8 cellular contexts compared by ENCODE assay signal in the genomic region with DNA sequence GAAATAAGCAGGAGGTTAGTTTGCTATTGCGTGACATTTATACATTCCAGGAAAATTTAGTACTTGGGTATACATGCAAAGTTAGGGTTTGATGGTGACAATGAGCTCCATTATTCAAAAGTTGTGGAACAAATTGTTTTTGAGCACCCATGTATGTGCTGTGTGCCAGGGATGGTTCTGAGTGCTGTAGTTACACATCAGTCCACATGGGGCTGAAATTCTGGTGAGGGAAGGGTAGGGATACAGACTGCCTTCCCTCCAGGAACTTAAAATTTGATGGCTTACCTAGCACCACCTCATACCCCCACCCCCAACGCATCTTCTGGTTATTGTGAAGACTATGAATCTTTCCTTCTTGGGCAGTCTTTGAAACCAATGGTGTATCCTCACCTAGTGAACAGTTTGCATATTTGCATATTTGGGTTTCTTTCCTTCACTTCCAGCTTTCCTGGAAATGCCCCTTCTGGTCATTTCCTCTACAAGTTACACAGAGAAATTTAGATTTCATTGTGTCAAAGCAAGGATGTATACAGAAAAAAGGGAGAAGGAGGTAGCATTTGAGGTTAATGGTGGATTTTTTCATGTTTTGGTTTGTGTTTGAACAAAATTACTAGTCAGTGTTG.
DNase-seq lines count a peak whose midpoint lies in the region; ATAC-seq, FAIRE-seq and TF ChIP-seq lines count a peak whose summit lies in the region.

No MANE protein-coding gene starts in this region.

- ATAC-seq in GM12878 (peak; percentile 59; the same call in 2 of the 3 replicates), GM19397 (IDR thresholded peaks at IDR 0.05; ENCODE audit: unreplicated experiment) (no peak)

- in situ Hi-C loops in GM12878 (cut with MboI), result no loop called here

- H3K9me3 Mint-ChIP-seq in activated CD4-positive, alpha-beta T cell treated with anti-CD3 and anti-CD28 coated beads, Interleukin-2, amount 10 ng/mL, durations not matched to agents 24 days and 14 days, result no peaks in the 10 kb centered on the region
- no peaks in the 10 kb centered on the region for H3K9me3 Mint-ChIP-seq in CD4-positive, alpha-beta memory T cell

- no peaks in the 10 kb centered on the region for H4K20me1 ChIP-seq in GM12878 (ENCODE audit: control insufficient read depth, insufficient read depth)

- SMC1A ChIA-PET in GM12878 (lab: Charles Lee; ENCODE audit: uncharacterized antibody, unreplicated experiment), result interaction anchor here (0.6 kb wide), 1 partner anchor 47 kb away, joined by 4 read pairs; no protein-coding TSS in a partner anchor

- TF ChIP-seq POLR2A in GM12878 (IDR thresholded peaks at IDR 0.05; ENCODE audit: low read depth, low read length), result no peak

- 71% methylated on average over 2 of the region's 2 CpGs for WGBS in GM12878 (ENCODE audit: insufficient coverage, insufficient replicate concordance, low lambda C conversion rate, missing lambda C conversion rate)

- TF ChIP-seq EP300 in Ishikawa (IDR thresholded peaks at IDR 0.05; ENCODE audit: borderline replicate concordance) (no peak), GM12878 (IDR thresholded peaks at IDR 0.05; ENCODE audit: borderline replicate concordance in 1 of 2, control insufficient read depth in 1 of 2, low read depth in 2 of 2, low read length in 2 of 2) (no peak)

- H3K4me1 Mint-ChIP-seq in activated CD4-positive, alpha-beta T cell treated with anti-CD3 and anti-CD28 coated beads, Interleukin-2, amount 10 ng/mL, durations not matched to agents 24 days and 14 days, result peaks cover 18% of the 10 kb centered on the region
- H3K4me1 Mint-ChIP-seq in CD4-positive, alpha-beta memory T cell, result peaks cover 7 to 22% (median 15%) of the 10 kb centered on the region in 4 donors

- H3K4me3 ChIP-seq in GM12878, result no peak overlapping the region
- no peak overlapping the region for H3K4me3 ChIP-seq in CD4-positive, alpha-beta memory T cell (ENCODE audit: low read length in 2 of 2)

- H3K27ac ChIP-seq in C4-2B (no peak overlapping the region), GM12878 (ENCODE audit: control insufficient read depth, insufficient read depth) (no peak overlapping the region)
- no peak overlapping the region for H3K27ac ChIP-seq in CD4-positive, alpha-beta memory T cell (ENCODE audit: low read depth, low read length)

- FAIRE-seq in GM12878 (lab: Jason Lieb, UNC), result no peak

- TF ChIP-seq CTCF in C4-2B (conservative IDR thresholded peaks at IDR 0.05), result peak; percentile 57
- peak in 2 of 3 experiments; percentile 17 to 22; a peak in 2 of 6 replicates for TF ChIP-seq CTCF in GM12878 (IDR thresholded peaks at IDR 0.05 in 2 of 3, conservative IDR thresholded peaks at IDR 0.05 in 1 of 3; ENCODE audit: control insufficient read depth in 2 of 3, extremely low read depth in 1 of 3, insufficient read depth in 1 of 3, low read depth in 3 of 3, low read length in 3 of 3)

- H3K27me3 Mint-ChIP-seq in activated CD4-positive, alpha-beta T cell treated with anti-CD3 and anti-CD28 coated beads, Interleukin-2, amount 10 ng/mL, durations not matched to agents 24 days and 14 days, result peaks cover 53% of the 10 kb centered on the region
- peaks cover 34 to 40% of the 10 kb centered on the region in 2 donors for H3K27me3 Mint-ChIP-seq in CD4-positive, alpha-beta memory T cell

- no peak for DNase-seq in GM12878 (ENCODE audit: low read depth, low spot score)
- DNase-seq in medulla oblongata (ENCODE audit: extremely low spot score), result peak; percentile 73
- DNase-seq in activated CD4-positive, alpha-beta T cell treated with anti-CD3 and anti-CD28 coated beads, Interleukin-2, amount 10 ng/mL, durations not matched to agents 24 days and 14 days, result no peak
- DNase-seq in putamen (ENCODE audit: low spot score), result no peak
- DNase-seq in CD4-positive, alpha-beta memory T cell, result no peak

- peaks cover 20 to 34% of the 10 kb centered on the region in 2 experiments for H3K27me3 ChIP-seq in GM12878 (replicated peaks in 1 of 2; ENCODE audit: control insufficient read depth in 2 of 2, insufficient read depth in 2 of 2, low read length in 1 of 2)
- H3K27me3 ChIP-seq in CD4-positive, alpha-beta memory T cell (ENCODE audit: insufficient read depth, low read length), result peaks cover 13% of the 10 kb centered on the region

- no peak overlapping the region for H3K4me3 Mint-ChIP-seq in activated CD4-positive, alpha-beta T cell treated with anti-CD3 and anti-CD28 coated beads, Interleukin-2, amount 10 ng/mL, durations not matched to agents 24 days and 14 days
- no peak overlapping the region for H3K4me3 Mint-ChIP-seq in CD4-positive, alpha-beta memory T cell

- no peak overlapping the region for H3K9ac ChIP-seq in GM12878 (ENCODE audit: control insufficient read depth, insufficient read depth, low read length)

- no peaks in the 10 kb centered on the region for H3K79me2 ChIP-seq in GM12878 (ENCODE audit: control insufficient read depth, insufficient read depth, low read length)

- H3K4me1 ChIP-seq in GM12878 (ENCODE audit: control insufficient read depth, insufficient read depth, low read length), result no peaks in the 10 kb centered on the region; the same call in none of the 2 replicates
- no peaks in the 10 kb centered on the region for H3K4me1 ChIP-seq in CD4-positive, alpha-beta memory T cell (ENCODE audit: insufficient read depth, low read length)

- no peak overlapping the region for H3K27ac Mint-ChIP-seq in activated CD4-positive, alpha-beta T cell treated with anti-CD3 and anti-CD28 coated beads, Interleukin-2, amount 10 ng/mL, durations not matched to agents 24 days and 14 days
- no peak overlapping the region for H3K27ac Mint-ChIP-seq in CD4-positive, alpha-beta memory T cell

- no peaks in the 10 kb centered on the region for H3K36me3 Mint-ChIP-seq in activated CD4-positive, alpha-beta T cell treated with anti-CD3 and anti-CD28 coated beads, Interleukin-2, amount 10 ng/mL, durations not matched to agents 24 days and 14 days (ENCODE audit: low read depth)
- no peaks in the 10 kb centered on the region for H3K36me3 Mint-ChIP-seq in CD4-positive, alpha-beta memory T cell

- no peak overlapping the region for H2AFZ ChIP-seq in GM12878 (ENCODE audit: control insufficient read depth, low read depth, low read length)

- POLR2A ChIA-PET in GM12878 (lab: Charles Lee), result no interaction called here
- POLR2A ChIA-PET in CD4-positive, alpha-beta memory T cell (lab: Charles Lee; ENCODE audit: partially characterized antibody), result no interaction called here

- RAD21 ChIA-PET in GM12878 (lab: Charles Lee; ENCODE audit: unreplicated experiment), result no interaction called here

- CTCF ChIA-PET in GM12878 (lab: Yijun Ruan, JAX), result no interaction called here
- CTCF ChIA-PET in CD4-positive, alpha-beta memory T cell (lab: Charles Lee; ENCODE audit: partially characterized antibody), result no interaction called here

- no peaks in the 10 kb centered on the region for H3K36me3 ChIP-seq in GM12878 (ENCODE audit: control insufficient read depth in 2 of 2, insufficient read depth in 2 of 2, low read length in 1 of 2)
- H3K36me3 ChIP-seq in CD4-positive, alpha-beta memory T cell (ENCODE audit: insufficient read depth, low read length), result no peaks in the 10 kb centered on the region

- H3K4me2 ChIP-seq in GM12878 (ENCODE audit: control insufficient read depth, insufficient read depth), result no peak overlapping the region

- BruUV-seq in GM12878 (replicated peaks; lab: Mats Ljungman, UMichigan), result no TSS peak

- intact Hi-C loops in GM12878 (cut with micrococcal nuclease; ENCODE audit: unreplicated experiment), result no loop called here
- intact Hi-C loops in activated CD4-positive, alpha-beta T cell treated with anti-CD3 and anti-CD28 coated beads, Interleukin-2, amount 10 ng/mL, durations not matched to agents 24 days and 14 days (cut with micrococcal nuclease), result loop anchor here (10.0 kb wide), 2 partner anchors 458 to 1662 kb away; a partner anchor contains a TSS
- intact Hi-C loops in CD4-positive, alpha-beta memory T cell (cut with micrococcal nuclease), result no loop called here

- H3K9me3 ChIP-seq in GM12878 (replicated peaks; ENCODE audit: control insufficient read depth, insufficient read depth, low read length), result no peaks in the 10 kb centered on the region
- no peaks in the 10 kb centered on the region for H3K9me3 ChIP-seq in CD4-positive, alpha-beta memory T cell (ENCODE audit: control insufficient read depth in 1 of 2, low read length in 2 of 2)

- peak; percentile 20; the same call in 1 of the 2 replicates for TF ChIP-seq RAD21 in Ishikawa (IDR thresholded peaks at IDR 0.05; ENCODE audit: low read depth)
- TF ChIP-seq RAD21 in GM12878 (IDR thresholded peaks at IDR 0.05; ENCODE audit: insufficient read depth, low read depth, low read length), result no peak

TF ChIP-seq in Ishikawa, 13 proteins besides CTCF, POLR2A, EP300 and RAD21 (continues in another document):
- TF ChIP-seq NFIC (IDR thresholded peaks at IDR 0.05), result no peak
- TF ChIP-seq FOXM1 (IDR thresholded peaks at IDR 0.05; ENCODE audit: borderline replicate concordance, low read depth), result no peak
- TF ChIP-seq, protein P1, sequence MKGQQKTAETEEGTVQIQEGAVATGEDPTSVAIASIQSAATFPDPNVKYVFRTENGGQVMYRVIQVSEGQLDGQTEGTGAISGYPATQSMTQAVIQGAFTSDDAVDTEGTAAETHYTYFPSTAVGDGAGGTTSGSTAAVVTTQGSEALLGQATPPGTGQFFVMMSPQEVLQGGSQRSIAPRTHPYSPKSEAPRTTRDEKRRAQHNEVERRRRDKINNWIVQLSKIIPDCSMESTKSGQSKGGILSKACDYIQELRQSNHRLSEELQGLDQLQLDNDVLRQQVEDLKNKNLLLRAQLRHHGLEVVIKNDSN (IDR thresholded peaks at IDR 0.05), result no peak
- no peak for TF ChIP-seq CEBPB (IDR thresholded peaks at IDR 0.05)
- no peak for TF ChIP-seq ZBTB7A (IDR thresholded peaks at IDR 0.05; ENCODE audit: low read depth)
- no peak for TF ChIP-seq TAF1 (IDR thresholded peaks at IDR 0.05; ENCODE audit: low read depth)

TF ChIP-seq in GM12878, 131 proteins besides CTCF, POLR2A, EP300 and RAD21:
- TF ChIP-seq BMI1 (IDR thresholded peaks at IDR 0.05; ENCODE audit: borderline replicate concordance) (no peak), TBL1XR1 (IDR thresholded peaks at IDR 0.05; ENCODE audit: low read depth, low read length) (no peak)
